ENCODE assay signal across 1 cellular context in the genomic region with DNA sequence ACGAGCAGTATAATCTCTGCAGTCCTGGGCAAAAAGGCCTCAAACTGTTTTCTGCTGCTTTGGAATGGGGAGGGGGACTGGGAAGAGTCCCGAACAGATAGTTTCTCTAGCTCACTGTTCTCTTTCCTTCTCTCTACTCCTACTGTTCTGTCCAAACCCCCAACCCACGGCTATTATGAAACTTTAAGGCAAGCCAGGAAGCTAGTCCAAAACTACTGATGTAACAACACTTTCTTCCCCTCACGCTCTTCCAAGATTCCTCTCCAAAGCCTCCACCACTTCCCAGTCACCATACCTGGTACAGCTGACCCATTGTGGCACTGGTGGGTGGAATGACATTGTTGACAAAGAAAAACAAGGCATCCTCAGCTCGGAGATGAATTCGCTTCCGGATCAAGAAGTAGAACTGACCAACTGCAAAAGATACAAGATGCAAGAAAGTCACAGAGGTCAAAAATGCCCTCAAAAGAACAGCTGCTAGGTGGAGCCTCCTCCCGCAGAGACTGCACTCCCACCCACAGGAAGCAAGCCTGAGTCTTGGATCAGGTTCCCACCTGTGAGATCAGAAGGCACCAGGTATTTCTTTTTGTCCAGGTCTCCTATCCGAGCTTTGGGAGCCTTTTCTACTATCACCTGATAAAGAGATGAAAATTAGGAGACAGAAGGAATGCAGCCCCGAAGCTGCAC.
TF ChIP-seq lines count a peak whose summit lies in the region.

No MANE protein-coding gene starts in this region.

TF ChIP-seq in HCT116, 20 proteins besides CTCF, POLR2A, EP300 and RAD21 (continued from another document):
- TF ChIP-seq, protein P1, sequence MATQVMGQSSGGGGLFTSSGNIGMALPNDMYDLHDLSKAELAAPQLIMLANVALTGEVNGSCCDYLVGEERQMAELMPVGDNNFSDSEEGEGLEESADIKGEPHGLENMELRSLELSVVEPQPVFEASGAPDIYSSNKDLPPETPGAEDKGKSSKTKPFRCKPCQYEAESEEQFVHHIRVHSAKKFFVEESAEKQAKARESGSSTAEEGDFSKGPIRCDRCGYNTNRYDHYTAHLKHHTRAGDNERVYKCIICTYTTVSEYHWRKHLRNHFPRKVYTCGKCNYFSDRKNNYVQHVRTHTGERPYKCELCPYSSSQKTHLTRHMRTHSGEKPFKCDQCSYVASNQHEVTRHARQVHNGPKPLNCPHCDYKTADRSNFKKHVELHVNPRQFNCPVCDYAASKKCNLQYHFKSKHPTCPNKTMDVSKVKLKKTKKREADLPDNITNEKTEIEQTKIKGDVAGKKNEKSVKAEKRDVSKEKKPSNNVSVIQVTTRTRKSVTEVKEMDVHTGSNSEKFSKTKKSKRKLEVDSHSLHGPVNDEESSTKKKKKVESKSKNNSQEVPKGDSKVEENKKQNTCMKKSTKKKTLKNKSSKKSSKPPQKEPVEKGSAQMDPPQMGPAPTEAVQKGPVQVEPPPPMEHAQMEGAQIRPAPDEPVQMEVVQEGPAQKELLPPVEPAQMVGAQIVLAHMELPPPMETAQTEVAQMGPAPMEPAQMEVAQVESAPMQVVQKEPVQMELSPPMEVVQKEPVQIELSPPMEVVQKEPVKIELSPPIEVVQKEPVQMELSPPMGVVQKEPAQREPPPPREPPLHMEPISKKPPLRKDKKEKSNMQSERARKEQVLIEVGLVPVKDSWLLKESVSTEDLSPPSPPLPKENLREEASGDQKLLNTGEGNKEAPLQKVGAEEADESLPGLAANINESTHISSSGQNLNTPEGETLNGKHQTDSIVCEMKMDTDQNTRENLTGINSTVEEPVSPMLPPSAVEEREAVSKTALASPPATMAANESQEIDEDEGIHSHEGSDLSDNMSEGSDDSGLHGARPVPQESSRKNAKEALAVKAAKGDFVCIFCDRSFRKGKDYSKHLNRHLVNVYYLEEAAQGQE (IDR thresholded peaks at IDR 0.05; ENCODE audit: low read depth) = no peak
- TF ChIP-seq, protein P2, sequence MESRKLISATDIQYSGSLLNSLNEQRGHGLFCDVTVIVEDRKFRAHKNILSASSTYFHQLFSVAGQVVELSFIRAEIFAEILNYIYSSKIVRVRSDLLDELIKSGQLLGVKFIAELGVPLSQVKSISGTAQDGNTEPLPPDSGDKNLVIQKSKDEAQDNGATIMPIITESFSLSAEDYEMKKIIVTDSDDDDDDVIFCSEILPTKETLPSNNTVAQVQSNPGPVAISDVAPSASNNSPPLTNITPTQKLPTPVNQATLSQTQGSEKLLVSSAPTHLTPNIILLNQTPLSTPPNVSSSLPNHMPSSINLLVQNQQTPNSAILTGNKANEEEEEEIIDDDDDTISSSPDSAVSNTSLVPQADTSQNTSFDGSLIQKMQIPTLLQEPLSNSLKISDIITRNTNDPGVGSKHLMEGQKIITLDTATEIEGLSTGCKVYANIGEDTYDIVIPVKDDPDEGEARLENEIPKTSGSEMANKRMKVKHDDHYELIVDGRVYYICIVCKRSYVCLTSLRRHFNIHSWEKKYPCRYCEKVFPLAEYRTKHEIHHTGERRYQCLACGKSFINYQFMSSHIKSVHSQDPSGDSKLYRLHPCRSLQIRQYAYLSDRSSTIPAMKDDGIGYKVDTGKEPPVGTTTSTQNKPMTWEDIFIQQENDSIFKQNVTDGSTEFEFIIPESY (IDR thresholded peaks at IDR 0.05; ENCODE audit: extremely low read depth, insufficient replicate concordance, low read length) = no peak
- TF ChIP-seq POLR2AphosphoS5 (IDR thresholded peaks at IDR 0.05; ENCODE audit: low read depth, low read length) = no peak
- TF ChIP-seq FOSL1 (IDR thresholded peaks at IDR 0.05; ENCODE audit: low read depth) = no peak
- TF ChIP-seq ZFX (IDR thresholded peaks at IDR 0.05) = no peak
TF ChIP-seq in HCT116: peak in this region for 0.
